In genomic region chr3:159499031-159499793, GRCh38 we compare ENCODE assay signal across 21 cellular contexts.
DNase-seq lines count a peak whose midpoint lies in the region; ATAC-seq, FAIRE-seq and TF ChIP-seq lines count a peak whose summit lies in the region.
"Had no signal": no experiment of that assay in that cellular context is flagged by ENCODE, and none has a peak within 500 bp of the region (broad histone marks: within the 10 kb centered on the region; RNA-seq: fewer than 3 reads in every experiment).

No MANE protein-coding gene starts in this region.

- peak; percentile 17 for DNase-seq in AG10803 (ENCODE audit: low read depth)
- peak; percentile 42 for DNase-seq in HTR-8/SVneo (ENCODE audit: insufficient read length, low spot score)
- DNase-seq in astrocyte of the hippocampus (ENCODE audit: low read depth, low spot score), result peak; percentile 43
- no peak for DNase-seq in left lung
- DNase-seq in activated CD4-positive, CD25-positive, alpha-beta regulatory T cell (lab: John Stamatoyannopoulos, UW), result no peak
- DNase-seq in pons (ENCODE audit: low spot score), result no peak
- no peak for DNase-seq in sigmoid colon
- DNase-seq: activated naive CD8-positive, alpha-beta T cell treated with anti-CD3 and anti-CD28 coated beads, Interleukin-2, amount 50 U/mL, for 24 hours; CD4-positive, alpha-beta T cell; DMS53; islet precursor cell; NCI-H2029 treated with DMSO at 0.1 percent for 48 hours; NCI-H524; nephron progenitor cell; T-helper 17 cell had no signal

- H3K4me3 ChIP-seq in AG10803 (ENCODE audit: low read length), result no peak overlapping the region
- H3K4me3 ChIP-seq in left lung, result no peak overlapping the region
- H3K4me3 ChIP-seq in sigmoid colon, result no peak overlapping the region
- H3K4me3 ChIP-seq: hepatocyte, K562 had no signal

- no peak for TF ChIP-seq EP300 in sigmoid colon (IDR thresholded peaks at IDR 0.05)

- TF ChIP-seq POLR2A in sigmoid colon (IDR thresholded peaks at IDR 0.05), result no peak

- no peaks in the 10 kb centered on the region for H3K27me3 ChIP-seq in left lung
- H3K27me3 ChIP-seq in sigmoid colon, result no peaks in the 10 kb centered on the region
- H3K27me3 ChIP-seq: hepatocyte had no signal

- ATAC-seq in left lung (peak; percentile 27), HG02759 (IDR thresholded peaks at IDR 0.05; ENCODE audit: unreplicated experiment) (no peak)
- ATAC-seq: activated CD4-positive, CD25-positive, alpha-beta regulatory T cell treated with anti-CD3 and anti-CD28 coated beads, Interleukin-2, amount 50 U/mL, for 24 hours; activated naive CD8-positive, alpha-beta T cell treated with anti-CD3 and anti-CD28 coated beads, Interleukin-2, amount 50 U/mL, for 24 hours; K562; stimulated activated effector memory CD8-positive, alpha-beta T cell treated with anti-CD3 and anti-CD28 coated beads, Interleukin-12 subunit alpha, Interleukin-12 subunit beta, amount 100 ng/mL, for 72 hours; T-helper 17 cell had no signal

- H3K27ac ChIP-seq in left lung (no peak overlapping the region), sigmoid colon (no peak overlapping the region)
- H3K27ac ChIP-seq: hepatocyte had no signal

- H3K36me3 ChIP-seq in left lung (no peaks in the 10 kb centered on the region), sigmoid colon (no peaks in the 10 kb centered on the region)

- intact Hi-C loops in left lung (cut with DNase I), result no loop called here
- intact Hi-C loops in sigmoid colon (cut with DNase I), result no loop called here

- H3K9me3 ChIP-seq in left lung, result peaks cover 0 to 2% of the 10 kb centered on the region in 2 donors
- H3K9me3 ChIP-seq in sigmoid colon, result no peaks in the 10 kb centered on the region

- WGBS in sigmoid colon, 2 donors, result 68 to 72% methylated on average over 6 of the region's 6 CpGs

- peak; percentile 51 for FAIRE-seq in HTR-8/SVneo (lab: Jason Lieb, UNC)
- FAIRE-seq: GM18507, K562 had no signal

- TF ChIP-seq CTCF in AG10803 (conservative IDR thresholded peaks at IDR 0.05; ENCODE audit: low read length) (no peak), left lung (IDR thresholded peaks at IDR 0.05) (no peak), sigmoid colon (IDR thresholded peaks at IDR 0.05) (no peak)

- H3K4me1 ChIP-seq in left lung, result no peaks in the 10 kb centered on the region
- H3K4me1 ChIP-seq in sigmoid colon, result no peaks in the 10 kb centered on the region

Comparison
In these comparisons a context has a peak if more than half of its experiments do, and no peak if none do; other contexts are left out.
1. DNase-seq: peak in AG10803 (single experiment), HTR-8/SVneo (single experiment) and astrocyte of the hippocampus (single experiment); none in left lung (0 of 2), activated CD4-positive, CD25-positive, alpha-beta regulatory T cell (0 of 4), pons (single experiment) and sigmoid colon (single experiment).